ENCODE assay signal across 1 cellular context in the genomic region with DNA sequence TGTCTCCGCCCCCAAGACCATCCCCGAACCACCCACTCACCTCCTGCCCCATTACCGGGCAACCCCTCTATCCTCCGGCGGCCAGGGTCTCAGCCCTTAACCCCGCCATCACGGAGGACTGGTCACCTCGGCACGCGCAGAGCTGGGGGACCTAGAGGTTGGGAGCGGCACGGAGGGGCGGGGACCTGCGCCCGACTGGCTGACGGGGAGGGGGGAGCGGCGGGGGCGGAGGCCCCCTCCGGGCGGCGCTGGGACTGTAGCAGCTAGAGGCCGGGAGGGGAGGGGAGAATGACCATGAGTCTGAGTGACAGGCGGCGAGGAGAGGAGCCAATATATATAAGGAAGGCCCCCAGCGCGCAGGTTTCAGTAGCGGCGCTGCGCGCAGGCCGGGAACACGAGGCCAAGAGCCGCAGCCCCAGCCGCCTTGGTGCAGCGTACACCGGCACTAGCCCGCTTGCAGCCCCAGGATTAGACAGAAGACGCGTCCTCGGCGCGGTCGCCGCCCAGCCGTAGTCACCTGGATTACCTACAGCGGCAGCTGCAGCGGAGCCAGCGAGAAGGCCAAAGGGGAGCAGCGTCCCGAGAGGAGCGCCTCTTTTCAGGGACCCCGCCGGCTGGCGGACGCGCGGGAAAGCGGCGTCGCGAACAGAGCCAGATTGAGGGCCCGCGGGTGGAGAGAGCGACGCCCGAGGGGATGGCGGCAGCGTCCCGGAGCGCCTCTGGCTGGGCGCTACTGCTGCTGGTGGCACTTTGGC.
TF ChIP-seq lines count a peak whose summit lies in the region.

Gene DLL4 (plus strand): TSS at position 366 of the 755 bp plus-strand sequence. CDS start 329 bp downstream, at position 695.

TF ChIP-seq in K562, 482 proteins besides CTCF, POLR2A, EP300 and RAD21 (continued from another document and continues in another):
- TF ChIP-seq KAT2B (IDR thresholded peaks at IDR 0.05; ENCODE audit: low read depth, low read length): no peak
- 0 out of 2 replicates have a peak, but pooled peaks have one; percentile 17 for TF ChIP-seq ATF7 (IDR thresholded peaks at IDR 0.05)
- TF ChIP-seq NELFE (IDR thresholded peaks at IDR 0.05; ENCODE audit: insufficient read depth, insufficient read length): peak; percentile 28
- TF ChIP-seq STAT5B (CRISPR knock-in tag; IDR thresholded peaks at IDR 0.05): no peak
- no peak for TF ChIP-seq KHSRP (IDR thresholded peaks at IDR 0.05)
- TF ChIP-seq, protein P1, sequence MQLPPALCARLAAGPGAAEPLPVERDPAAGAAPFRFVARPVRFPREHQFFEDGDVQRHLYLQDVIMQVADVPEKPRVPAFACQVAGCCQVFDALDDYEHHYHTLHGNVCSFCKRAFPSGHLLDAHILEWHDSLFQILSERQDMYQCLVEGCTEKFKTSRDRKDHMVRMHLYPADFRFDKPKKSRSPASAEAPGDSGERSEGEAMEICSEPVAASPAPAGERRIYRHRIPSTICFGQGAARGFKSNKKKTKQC (CRISPR knock-in tag; IDR thresholded peaks at IDR 0.05): peak; percentile 95
- peak; percentile 74 for TF ChIP-seq CTBP1 (IDR thresholded peaks at IDR 0.05; ENCODE audit: borderline replicate concordance)
- TF ChIP-seq ID3 (CRISPR knock-in tag; IDR thresholded peaks at IDR 0.05): no peak
- peak; percentile 45; the same call in 1 of the 2 replicates for TF ChIP-seq ID3 (tag; IDR thresholded peaks at IDR 0.05)
- TF ChIP-seq HNRNPLL (IDR thresholded peaks at IDR 0.05; ENCODE audit: low read depth, low read length, poor library complexity, severe bottlenecking): peak; percentile 26
- peak; percentile 71 for TF ChIP-seq MYC (IDR thresholded peaks at IDR 0.05; ENCODE audit: low read depth, low read length)
- TF ChIP-seq MYC (CRISPR knock-in tag; IDR thresholded peaks at IDR 0.05; ENCODE audit: borderline replicate concordance, low read depth): no peak
- TF ChIP-seq FIP1L1 (IDR thresholded peaks at IDR 0.05; ENCODE audit: low read depth, low read length, poor library complexity, severe bottlenecking): peak; percentile 18
- TF ChIP-seq CBFA2T3 (IDR thresholded peaks at IDR 0.05): no peak
- peak; percentile 42 for TF ChIP-seq U2AF1 (optimal IDR thresholded peaks at IDR 0.05; ENCODE audit: low read depth, low read length)
- TF ChIP-seq NR3C1 (CRISPR knock-in tag; IDR thresholded peaks at IDR 0.05): peak; percentile 81; the same call in 1 of the 2 replicates
- no peak for TF ChIP-seq EWSR1 (IDR thresholded peaks at IDR 0.05; ENCODE audit: borderline replicate concordance, low read depth, partially characterized antibody)
- TF ChIP-seq, protein P2, sequence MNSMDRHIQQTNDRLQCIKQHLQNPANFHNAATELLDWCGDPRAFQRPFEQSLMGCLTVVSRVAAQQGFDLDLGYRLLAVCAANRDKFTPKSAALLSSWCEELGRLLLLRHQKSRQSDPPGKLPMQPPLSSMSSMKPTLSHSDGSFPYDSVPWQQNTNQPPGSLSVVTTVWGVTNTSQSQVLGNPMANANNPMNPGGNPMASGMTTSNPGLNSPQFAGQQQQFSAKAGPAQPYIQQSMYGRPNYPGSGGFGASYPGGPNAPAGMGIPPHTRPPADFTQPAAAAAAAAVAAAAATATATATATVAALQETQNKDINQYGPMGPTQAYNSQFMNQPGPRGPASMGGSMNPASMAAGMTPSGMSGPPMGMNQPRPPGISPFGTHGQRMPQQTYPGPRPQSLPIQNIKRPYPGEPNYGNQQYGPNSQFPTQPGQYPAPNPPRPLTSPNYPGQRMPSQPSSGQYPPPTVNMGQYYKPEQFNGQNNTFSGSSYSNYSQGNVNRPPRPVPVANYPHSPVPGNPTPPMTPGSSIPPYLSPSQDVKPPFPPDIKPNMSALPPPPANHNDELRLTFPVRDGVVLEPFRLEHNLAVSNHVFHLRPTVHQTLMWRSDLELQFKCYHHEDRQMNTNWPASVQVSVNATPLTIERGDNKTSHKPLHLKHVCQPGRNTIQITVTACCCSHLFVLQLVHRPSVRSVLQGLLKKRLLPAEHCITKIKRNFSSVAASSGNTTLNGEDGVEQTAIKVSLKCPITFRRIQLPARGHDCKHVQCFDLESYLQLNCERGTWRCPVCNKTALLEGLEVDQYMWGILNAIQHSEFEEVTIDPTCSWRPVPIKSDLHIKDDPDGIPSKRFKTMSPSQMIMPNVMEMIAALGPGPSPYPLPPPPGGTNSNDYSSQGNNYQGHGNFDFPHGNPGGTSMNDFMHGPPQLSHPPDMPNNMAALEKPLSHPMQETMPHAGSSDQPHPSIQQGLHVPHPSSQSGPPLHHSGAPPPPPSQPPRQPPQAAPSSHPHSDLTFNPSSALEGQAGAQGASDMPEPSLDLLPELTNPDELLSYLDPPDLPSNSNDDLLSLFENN (IDR thresholded peaks at IDR 0.05; ENCODE audit: low read depth in 2 of 2, low read length in 2 of 2): no peak
- no peak for TF ChIP-seq HNRNPL (IDR thresholded peaks at IDR 0.05; ENCODE audit: low read depth, low read length)
- TF ChIP-seq, protein P3, sequence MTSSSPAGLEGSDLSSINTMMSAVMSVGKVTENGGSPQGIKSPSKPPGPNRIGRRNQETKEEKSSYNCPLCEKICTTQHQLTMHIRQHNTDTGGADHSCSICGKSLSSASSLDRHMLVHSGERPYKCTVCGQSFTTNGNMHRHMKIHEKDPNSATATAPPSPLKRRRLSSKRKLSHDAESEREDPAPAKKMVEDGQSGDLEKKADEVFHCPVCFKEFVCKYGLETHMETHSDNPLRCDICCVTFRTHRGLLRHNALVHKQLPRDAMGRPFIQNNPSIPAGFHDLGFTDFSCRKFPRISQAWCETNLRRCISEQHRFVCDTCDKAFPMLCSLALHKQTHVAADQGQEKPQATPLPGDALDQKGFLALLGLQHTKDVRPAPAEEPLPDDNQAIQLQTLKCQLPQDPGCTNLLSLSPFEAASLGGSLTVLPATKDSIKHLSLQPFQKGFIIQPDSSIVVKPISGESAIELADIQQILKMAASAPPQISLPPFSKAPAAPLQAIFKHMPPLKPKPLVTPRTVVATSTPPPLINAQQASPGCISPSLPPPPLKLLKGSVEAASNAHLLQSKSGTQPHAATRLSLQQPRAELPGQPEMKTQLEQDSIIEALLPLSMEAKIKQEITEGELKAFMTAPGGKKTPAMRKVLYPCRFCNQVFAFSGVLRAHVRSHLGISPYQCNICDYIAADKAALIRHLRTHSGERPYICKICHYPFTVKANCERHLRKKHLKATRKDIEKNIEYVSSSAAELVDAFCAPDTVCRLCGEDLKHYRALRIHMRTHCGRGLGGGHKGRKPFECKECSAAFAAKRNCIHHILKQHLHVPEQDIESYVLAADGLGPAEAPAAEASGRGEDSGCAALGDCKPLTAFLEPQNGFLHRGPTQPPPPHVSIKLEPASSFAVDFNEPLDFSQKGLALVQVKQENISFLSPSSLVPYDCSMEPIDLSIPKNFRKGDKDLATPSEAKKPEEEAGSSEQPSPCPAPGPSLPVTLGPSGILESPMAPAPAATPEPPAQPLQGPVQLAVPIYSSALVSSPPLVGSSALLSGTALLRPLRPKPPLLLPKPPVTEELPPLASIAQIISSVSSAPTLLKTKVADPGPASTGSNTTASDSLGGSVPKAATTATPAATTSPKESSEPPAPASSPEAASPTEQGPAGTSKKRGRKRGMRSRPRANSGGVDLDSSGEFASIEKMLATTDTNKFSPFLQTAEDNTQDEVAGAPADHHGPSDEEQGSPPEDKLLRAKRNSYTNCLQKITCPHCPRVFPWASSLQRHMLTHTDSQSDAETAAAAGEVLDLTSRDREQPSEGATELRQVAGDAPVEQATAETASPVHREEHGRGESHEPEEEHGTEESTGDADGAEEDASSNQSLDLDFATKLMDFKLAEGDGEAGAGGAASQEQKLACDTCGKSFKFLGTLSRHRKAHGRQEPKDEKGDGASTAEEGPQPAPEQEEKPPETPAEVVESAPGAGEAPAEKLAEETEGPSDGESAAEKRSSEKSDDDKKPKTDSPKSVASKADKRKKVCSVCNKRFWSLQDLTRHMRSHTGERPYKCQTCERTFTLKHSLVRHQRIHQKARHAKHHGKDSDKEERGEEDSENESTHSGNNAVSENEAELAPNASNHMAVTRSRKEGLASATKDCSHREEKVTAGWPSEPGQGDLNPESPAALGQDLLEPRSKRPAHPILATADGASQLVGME (CRISPR knock-in tag; IDR thresholded peaks at IDR 0.05): no peak
- TF ChIP-seq FOXP1 (CRISPR knock-in tag; IDR thresholded peaks at IDR 0.05): peak; percentile 95
- TF ChIP-seq MBD2 (IDR thresholded peaks at IDR 0.05; ENCODE audit: borderline replicate concordance, low read depth): 0 out of 2 replicates have a peak, but pooled peaks have one; percentile 34
- TF ChIP-seq ZC3H4 (CRISPR knock-in tag; IDR thresholded peaks at IDR 0.05; ENCODE audit: borderline replicate concordance): no peak
- TF ChIP-seq, protein P4, sequence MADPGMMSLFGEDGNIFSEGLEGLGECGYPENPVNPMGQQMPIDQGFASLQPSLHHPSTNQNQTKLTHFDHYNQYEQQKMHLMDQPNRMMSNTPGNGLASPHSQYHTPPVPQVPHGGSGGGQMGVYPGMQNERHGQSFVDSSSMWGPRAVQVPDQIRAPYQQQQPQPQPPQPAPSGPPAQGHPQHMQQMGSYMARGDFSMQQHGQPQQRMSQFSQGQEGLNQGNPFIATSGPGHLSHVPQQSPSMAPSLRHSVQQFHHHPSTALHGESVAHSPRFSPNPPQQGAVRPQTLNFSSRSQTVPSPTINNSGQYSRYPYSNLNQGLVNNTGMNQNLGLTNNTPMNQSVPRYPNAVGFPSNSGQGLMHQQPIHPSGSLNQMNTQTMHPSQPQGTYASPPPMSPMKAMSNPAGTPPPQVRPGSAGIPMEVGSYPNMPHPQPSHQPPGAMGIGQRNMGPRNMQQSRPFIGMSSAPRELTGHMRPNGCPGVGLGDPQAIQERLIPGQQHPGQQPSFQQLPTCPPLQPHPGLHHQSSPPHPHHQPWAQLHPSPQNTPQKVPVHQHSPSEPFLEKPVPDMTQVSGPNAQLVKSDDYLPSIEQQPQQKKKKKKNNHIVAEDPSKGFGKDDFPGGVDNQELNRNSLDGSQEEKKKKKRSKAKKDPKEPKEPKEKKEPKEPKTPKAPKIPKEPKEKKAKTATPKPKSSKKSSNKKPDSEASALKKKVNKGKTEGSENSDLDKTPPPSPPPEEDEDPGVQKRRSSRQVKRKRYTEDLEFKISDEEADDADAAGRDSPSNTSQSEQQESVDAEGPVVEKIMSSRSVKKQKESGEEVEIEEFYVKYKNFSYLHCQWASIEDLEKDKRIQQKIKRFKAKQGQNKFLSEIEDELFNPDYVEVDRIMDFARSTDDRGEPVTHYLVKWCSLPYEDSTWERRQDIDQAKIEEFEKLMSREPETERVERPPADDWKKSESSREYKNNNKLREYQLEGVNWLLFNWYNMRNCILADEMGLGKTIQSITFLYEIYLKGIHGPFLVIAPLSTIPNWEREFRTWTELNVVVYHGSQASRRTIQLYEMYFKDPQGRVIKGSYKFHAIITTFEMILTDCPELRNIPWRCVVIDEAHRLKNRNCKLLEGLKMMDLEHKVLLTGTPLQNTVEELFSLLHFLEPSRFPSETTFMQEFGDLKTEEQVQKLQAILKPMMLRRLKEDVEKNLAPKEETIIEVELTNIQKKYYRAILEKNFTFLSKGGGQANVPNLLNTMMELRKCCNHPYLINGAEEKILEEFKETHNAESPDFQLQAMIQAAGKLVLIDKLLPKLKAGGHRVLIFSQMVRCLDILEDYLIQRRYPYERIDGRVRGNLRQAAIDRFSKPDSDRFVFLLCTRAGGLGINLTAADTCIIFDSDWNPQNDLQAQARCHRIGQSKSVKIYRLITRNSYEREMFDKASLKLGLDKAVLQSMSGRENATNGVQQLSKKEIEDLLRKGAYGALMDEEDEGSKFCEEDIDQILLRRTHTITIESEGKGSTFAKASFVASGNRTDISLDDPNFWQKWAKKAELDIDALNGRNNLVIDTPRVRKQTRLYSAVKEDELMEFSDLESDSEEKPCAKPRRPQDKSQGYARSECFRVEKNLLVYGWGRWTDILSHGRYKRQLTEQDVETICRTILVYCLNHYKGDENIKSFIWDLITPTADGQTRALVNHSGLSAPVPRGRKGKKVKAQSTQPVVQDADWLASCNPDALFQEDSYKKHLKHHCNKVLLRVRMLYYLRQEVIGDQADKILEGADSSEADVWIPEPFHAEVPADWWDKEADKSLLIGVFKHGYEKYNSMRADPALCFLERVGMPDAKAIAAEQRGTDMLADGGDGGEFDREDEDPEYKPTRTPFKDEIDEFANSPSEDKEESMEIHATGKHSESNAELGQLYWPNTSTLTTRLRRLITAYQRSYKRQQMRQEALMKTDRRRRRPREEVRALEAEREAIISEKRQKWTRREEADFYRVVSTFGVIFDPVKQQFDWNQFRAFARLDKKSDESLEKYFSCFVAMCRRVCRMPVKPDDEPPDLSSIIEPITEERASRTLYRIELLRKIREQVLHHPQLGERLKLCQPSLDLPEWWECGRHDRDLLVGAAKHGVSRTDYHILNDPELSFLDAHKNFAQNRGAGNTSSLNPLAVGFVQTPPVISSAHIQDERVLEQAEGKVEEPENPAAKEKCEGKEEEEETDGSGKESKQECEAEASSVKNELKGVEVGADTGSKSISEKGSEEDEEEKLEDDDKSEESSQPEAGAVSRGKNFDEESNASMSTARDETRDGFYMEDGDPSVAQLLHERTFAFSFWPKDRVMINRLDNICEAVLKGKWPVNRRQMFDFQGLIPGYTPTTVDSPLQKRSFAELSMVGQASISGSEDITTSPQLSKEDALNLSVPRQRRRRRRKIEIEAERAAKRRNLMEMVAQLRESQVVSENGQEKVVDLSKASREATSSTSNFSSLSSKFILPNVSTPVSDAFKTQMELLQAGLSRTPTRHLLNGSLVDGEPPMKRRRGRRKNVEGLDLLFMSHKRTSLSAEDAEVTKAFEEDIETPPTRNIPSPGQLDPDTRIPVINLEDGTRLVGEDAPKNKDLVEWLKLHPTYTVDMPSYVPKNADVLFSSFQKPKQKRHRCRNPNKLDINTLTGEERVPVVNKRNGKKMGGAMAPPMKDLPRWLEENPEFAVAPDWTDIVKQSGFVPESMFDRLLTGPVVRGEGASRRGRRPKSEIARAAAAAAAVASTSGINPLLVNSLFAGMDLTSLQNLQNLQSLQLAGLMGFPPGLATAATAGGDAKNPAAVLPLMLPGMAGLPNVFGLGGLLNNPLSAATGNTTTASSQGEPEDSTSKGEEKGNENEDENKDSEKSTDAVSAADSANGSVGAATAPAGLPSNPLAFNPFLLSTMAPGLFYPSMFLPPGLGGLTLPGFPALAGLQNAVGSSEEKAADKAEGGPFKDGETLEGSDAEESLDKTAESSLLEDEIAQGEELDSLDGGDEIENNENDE (IDR thresholded peaks at IDR 0.05; ENCODE audit: low read depth, low read length): no peak
- TF ChIP-seq CBX1 (IDR thresholded peaks at IDR 0.05; ENCODE audit: low read depth): no peak
- TF ChIP-seq CREB1 (IDR thresholded peaks at IDR 0.05): no peak
- peak; percentile 57 for TF ChIP-seq CREB1 (CRISPR knock-in tag; IDR thresholded peaks at IDR 0.05)
- peak; percentile 44; the same call in 1 of the 2 replicates for TF ChIP-seq RNF2 (IDR thresholded peaks at IDR 0.05)
- TF ChIP-seq ZNF644 (tag; IDR thresholded peaks at IDR 0.05; ENCODE audit: low read depth): no peak
- TF ChIP-seq, protein P5, sequence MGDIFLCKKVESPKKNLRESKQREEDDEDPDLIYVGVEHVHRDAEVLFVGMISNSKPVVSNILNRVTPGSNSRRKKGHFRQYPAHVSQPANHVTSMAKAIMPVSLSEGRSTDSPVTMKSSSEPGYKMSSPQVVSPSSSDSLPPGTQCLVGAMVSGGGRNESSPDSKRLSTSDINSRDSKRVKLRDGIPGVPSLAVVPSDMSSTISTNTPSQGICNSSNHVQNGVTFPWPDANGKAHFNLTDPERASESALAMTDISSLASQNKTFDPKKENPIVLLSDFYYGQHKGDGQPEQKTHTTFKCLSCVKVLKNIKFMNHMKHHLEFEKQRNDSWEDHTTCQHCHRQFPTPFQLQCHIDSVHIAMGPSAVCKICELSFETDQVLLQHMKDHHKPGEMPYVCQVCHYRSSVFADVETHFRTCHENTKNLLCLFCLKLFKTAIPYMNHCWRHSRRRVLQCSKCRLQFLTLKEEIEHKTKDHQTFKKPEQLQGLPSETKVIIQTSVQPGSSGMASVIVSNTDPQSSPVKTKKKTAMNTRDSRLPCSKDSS (IDR thresholded peaks at IDR 0.05; ENCODE audit: low read depth, partially characterized antibody): no peak
